9 cellular contexts compared by ENCODE assay signal in the genomic region with DNA sequence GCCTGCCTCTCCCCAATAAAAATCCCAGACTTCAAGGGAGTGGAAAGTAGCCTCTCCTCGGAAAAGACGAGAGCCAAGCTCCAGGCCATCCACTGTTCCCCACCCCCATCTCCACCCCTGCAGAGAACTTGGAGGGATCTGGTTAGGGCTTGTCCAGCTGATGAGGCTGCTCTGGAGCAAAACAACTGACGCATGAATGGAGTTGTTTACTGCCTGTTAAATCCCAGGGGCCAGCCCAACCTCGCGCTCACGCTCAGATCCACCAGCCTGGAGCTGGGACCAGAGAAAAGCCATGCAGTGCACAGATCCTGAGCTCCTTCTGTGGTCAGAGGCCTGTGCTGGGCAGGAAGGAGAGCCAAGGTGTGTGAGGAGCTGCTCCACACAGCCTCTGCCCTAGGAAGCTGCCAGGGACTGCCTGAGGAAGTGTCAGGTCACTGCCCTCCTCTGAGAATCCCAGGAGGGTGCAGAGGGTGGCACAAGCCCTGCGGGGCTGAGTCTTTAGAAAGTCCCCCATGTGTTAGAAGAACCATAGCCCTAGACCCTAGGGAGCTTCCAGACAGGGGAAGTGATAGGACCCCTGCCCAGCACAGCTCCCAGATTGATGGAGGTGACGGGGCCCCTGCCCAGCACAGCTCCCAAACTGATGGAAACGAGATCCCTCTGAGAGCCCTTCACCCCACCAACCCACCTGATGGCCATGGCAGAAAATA.
DNase-seq lines count a peak whose midpoint lies in the region; ATAC-seq and TF ChIP-seq lines count a peak whose summit lies in the region.
"Had no signal": no experiment of that assay in that cellular context is flagged by ENCODE, and none has a peak within 500 bp of the region (broad histone marks: within the 10 kb centered on the region; RNA-seq: fewer than 3 reads in every experiment).

No MANE protein-coding gene starts in this region.

- ATAC-seq in left cardiac atrium (peak; percentile 51 to 65), GM21381 (IDR thresholded peaks at IDR 0.05; ENCODE audit: unreplicated experiment) (no peak), T-cell (replicated peaks in 1 of 4) (no peak)

- H3K36me3 Mint-ChIP-seq in T-cell (peaks cover 7% of the 10 kb centered on the region), Calu3 (ENCODE audit: insufficient read depth, unreplicated experiment) (peaks cover 12% of the 10 kb centered on the region)

- BruUV-seq in Calu3 (replicated peaks; lab: Mats Ljungman, UMichigan), result no TSS peak

- TF ChIP-seq CTCF in Calu3 (IDR thresholded peaks at IDR 0.05; ENCODE audit: unreplicated experiment), result no peak

- H3K27me3 Mint-ChIP-seq in T-cell (peaks cover 0 to 7% of the 10 kb centered on the region in 2 donors), Calu3 (ENCODE audit: unreplicated experiment) (no peaks in the 10 kb centered on the region)

- H3K9me3 Mint-ChIP-seq in T-cell (no peaks in the 10 kb centered on the region), Calu3 (ENCODE audit: low read depth, unreplicated experiment) (no peaks in the 10 kb centered on the region)

- peak overlapping the region; percentile 99 for H3K27ac ChIP-seq in angular gyrus (ENCODE audit: low read depth, low read length)

- H3K4me1 Mint-ChIP-seq in T-cell (no peaks in the 10 kb centered on the region), Calu3 (ENCODE audit: low read depth, unreplicated experiment) (no peaks in the 10 kb centered on the region)

- POLR2A ChIA-PET in T-cell (lab: Charles Lee), result no interaction called here

- no peak overlapping the region for H3K27ac Mint-ChIP-seq in T-cell
- H3K27ac Mint-ChIP-seq in Calu3 (ENCODE audit: unreplicated experiment), result no peak overlapping the region

- DNase-seq in ELF-1 (ENCODE audit: low read depth, low spot score), result peak; percentile 95
- DNase-seq in left cardiac atrium, result peak; percentile 65
- DNase-seq in retina, result peak; percentile 79
- no peak for DNase-seq in DMS53 (lab: John Stamatoyannopoulos, UW)
- no peak for DNase-seq in T-cell
- DNase-seq in Calu3, result no peak
- DNase-seq: NCI-H1436 had no signal

- intact Hi-C loops in left cardiac atrium (cut with DNase I), result no loop called here
- intact Hi-C loops in Calu3 (cut with micrococcal nuclease; ENCODE audit: unreplicated experiment), result no loop called here

- CTCF ChIA-PET in T-cell (lab: Charles Lee) (interaction anchor here in 1 of 2 donors (0.9 to 1.5 kb wide), 2 partner anchors 9 to 11 kb away, joined by 3 read pairs; no protein-coding TSS in a partner anchor), Calu3 (lab: Charles Lee) (interaction anchor here (1.0 to 1.1 kb wide), 2 partner anchors 9 to 67 kb away, joined by 3 read pairs; no protein-coding TSS in a partner anchor)

- no peak overlapping the region for H3K4me3 Mint-ChIP-seq in T-cell
- H3K4me3 Mint-ChIP-seq in Calu3 (ENCODE audit: low read depth, unreplicated experiment), result no peak overlapping the region

Comparison
In these comparisons a context has a peak if more than half of its experiments do, and no peak if none do; other contexts are left out.
1. DNase-seq: peak in ELF-1 (single experiment), left cardiac atrium (single experiment) and retina (single experiment); none in DMS53 (single experiment), T-cell (0 of 34) and Calu3 (single experiment).
2. ATAC-seq: peak in left cardiac atrium (2 of 2); none in GM21381 (single experiment) and T-cell (0 of 4).